In the genomic region with DNA sequence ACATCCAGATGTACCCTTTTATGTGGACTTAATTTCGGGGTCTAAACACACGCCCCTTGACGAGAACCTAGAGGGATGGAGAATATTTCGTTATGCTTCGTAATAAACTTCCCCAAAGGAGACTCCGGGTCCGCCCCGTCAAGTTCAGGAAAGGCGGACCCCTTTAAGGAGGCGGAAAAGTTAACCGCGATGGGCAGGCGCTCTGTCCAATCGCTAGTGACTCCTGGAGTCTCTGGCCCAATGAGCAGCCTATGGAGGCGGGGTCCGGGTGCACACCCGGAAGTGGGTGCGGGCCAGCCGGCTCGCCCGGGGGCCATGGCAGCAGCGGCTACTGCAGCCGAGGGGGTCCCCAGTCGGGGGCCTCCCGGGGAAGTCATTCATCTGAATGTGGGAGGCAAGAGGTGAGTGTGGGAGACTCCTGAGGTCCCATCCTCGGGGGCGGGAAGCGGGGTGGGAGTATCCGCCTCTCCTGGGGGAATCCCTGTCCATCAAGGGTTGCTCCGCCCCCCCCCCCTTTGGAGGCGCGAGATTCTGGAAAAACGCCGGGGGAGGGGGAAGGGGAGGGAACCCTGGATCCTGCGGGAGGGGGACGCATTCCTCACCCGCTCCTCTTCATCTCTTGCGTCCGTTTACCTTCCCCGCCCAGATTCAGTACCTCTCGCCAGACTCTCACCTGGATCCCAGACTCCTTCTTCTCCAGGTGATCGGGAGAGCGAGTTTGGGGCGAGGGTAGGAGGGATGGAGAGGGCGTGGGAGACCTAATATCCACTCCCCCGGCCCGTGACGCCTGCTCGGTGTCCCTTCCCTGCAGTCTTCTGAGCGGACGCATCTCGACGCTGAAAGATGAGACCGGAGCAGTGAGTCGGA, we compare ENCODE assay signal across 8 cellular contexts. TPM values are rescaled to one million over a fixed set of nuclear protein-coding genes. Genes with fewer than 3 reads are reported as not detected.
A peak's percentile ranks its signal among the peaks of the same experiment; 100 is the strongest.
DNase-seq lines count a peak whose midpoint lies in the region; ATAC-seq and TF ChIP-seq lines count a peak whose summit lies in the region.

Gene SHKBP1 (plus strand): TSS at position 289 of the 867 bp plus-strand sequence. CDS start 27 bp downstream, at position 316.

- DNase-seq in BE2C (peak; percentile 95), GM19240 (ENCODE audit: insufficient read length, low spot score) (peak; percentile 99), NCI-H524 treated with DMSO at 0.1 percent for 48 hours (lab: John Stamatoyannopoulos, UW) (peak; percentile 84), left colon (peak; percentile 95)
- DNase-seq in activated CD4-positive, alpha-beta T cell treated with anti-CD3 and anti-CD28 coated beads for 48 hours, result peak; percentile 94
- peak; percentile 87 for DNase-seq in stimulated activated CD4-positive, alpha-beta T cell treated with anti-CD3 and anti-CD28 coated beads, Interleukin-1b, Interleukin-23, amount 100 ng/mL, for 4 hours (ENCODE audit: low read depth in 2 of 2)

- H3K4me3 ChIP-seq in BE2C (ENCODE audit: low read depth, low read length), result peak within 1 kb of the TSS; percentile 61

- no peaks in the 10 kb centered on the region; the same call in 1 of the 2 replicates for H3K4me1 ChIP-seq in BE2C

- TF ChIP-seq CTCF in BE2C (IDR thresholded peaks at IDR 0.05; ENCODE audit: low read depth, low read length), result no peak

- no peaks in the 10 kb centered on the region for H3K27me3 ChIP-seq in BE2C

- ATAC-seq in HG03460 (IDR thresholded peaks at IDR 0.05; ENCODE audit: unreplicated experiment) (peak; percentile 96), left colon (peak; percentile 100)

- H3K36me3 ChIP-seq in BE2C, result no peaks in the 10 kb centered on the region; the same call in 1 of the 2 replicates

- intact Hi-C loops in left colon (cut with DNase I, micrococcal nuclease), result no loop called here

- H3K27ac ChIP-seq in cingulate gyrus (ENCODE audit: low read depth, low read length), result peak within 1 kb of the TSS; percentile 83

- H3K9me3 ChIP-seq in BE2C, result no peaks in the 10 kb centered on the region; the same call in 1 of the 2 replicates

RNA-seq across cellular contexts. Expression of gene SHKBP1, which starts in this region (rescaled TPM):
- 58.0 TPM for polyA plus RNA-seq in BE2C (2012; ENCODE audit: insufficient read depth, insufficient read length, low read depth)
- total RNA-seq in left colon, result 10 to 100 TPM; 64.1 to 64.3 TPM

Comparison
In these comparisons a context has a peak if more than half of its experiments do, and no peak if none do; other contexts are left out.
1. Peak in every context shown above with its lines: DNase-seq, ATAC-seq, H3K4me3 ChIP-seq and H3K27ac ChIP-seq.